Comparison of ENCODE assay signal across 8 cellular contexts in the genomic region with DNA sequence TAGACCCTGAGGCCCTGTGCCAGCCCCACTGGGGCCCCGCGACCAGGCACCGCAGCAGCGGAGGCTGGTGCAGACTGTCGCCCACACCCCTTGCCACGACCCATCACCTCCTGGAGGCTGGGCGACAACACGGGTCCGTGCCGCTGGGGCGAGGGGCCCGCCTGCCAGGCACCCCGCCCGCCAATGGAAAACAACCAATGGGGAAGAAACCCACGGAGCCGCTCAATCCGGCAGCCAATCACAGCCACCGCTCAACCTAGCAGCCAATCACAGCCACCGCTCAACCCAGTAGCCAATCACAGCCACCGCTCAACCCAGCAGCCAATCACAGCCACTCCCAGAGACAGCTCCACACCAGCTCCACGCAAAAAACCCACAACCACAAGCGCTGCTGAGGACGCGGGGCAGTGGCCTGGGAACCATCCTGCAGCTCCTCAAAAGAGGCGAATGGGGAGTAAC. TPM values are rescaled to one million over a fixed set of nuclear protein-coding genes. Genes with fewer than 3 reads are reported as not detected.
A peak's percentile ranks its signal among the peaks of the same experiment; 100 is the strongest.
DNase-seq lines count a peak whose midpoint lies in the region; ATAC-seq and TF ChIP-seq lines count a peak whose summit lies in the region.

No MANE protein-coding gene starts in this region.

- no peaks in the 10 kb centered on the region for H3K27me3 Mint-ChIP-seq in memory B cell

- ATAC-seq in GM21737 (IDR thresholded peaks at IDR 0.05; ENCODE audit: unreplicated experiment) = peak; percentile 30
- ATAC-seq in memory B cell (ENCODE audit: low read depth) = peak; percentile 76
- ATAC-seq in HG02610 (IDR thresholded peaks at IDR 0.05; ENCODE audit: unreplicated experiment) = no peak
- ATAC-seq in gastrocnemius medialis = no peak

- no peaks in the 10 kb centered on the region for H3K27me3 ChIP-seq in BLaER1
- H3K27me3 ChIP-seq in gastrocnemius medialis = no peaks in the 10 kb centered on the region

- peak; percentile 40 for DNase-seq in RKO (ENCODE audit: low spot score)
- peak; percentile 62 for DNase-seq in activated gamma-delta T cell (lab: John Stamatoyannopoulos, UW)
- peak; percentile 77 to 88 for DNase-seq in memory B cell (ENCODE audit: low spot score in 2 of 2)
- DNase-seq in stimulated activated naive CD4-positive, alpha-beta T cell treated with Interleukin-2 at 50 U/mL for 16 hours (lab: John Stamatoyannopoulos, UW) = peak; percentile 90
- DNase-seq in gastrocnemius medialis = no peak

- intact Hi-C loops in gastrocnemius medialis (cut with DNase I; ENCODE audit: low total_unique reads) = loop anchor here (2.0 to 5.0 kb wide), 2 partner anchors 39 to 59 kb away; no protein-coding TSS in a partner anchor

- H3K4me3 ChIP-seq in BLaER1 (peak overlapping the region; percentile 71), gastrocnemius medialis (no peak overlapping the region)

- H3K9me3 Mint-ChIP-seq in memory B cell = no peaks in the 10 kb centered on the region

- H3K27ac Mint-ChIP-seq in memory B cell = peak overlapping the region; percentile 77

- peaks cover 83% of the 10 kb centered on the region for H4K20me1 ChIP-seq in BLaER1

- H3K9me3 ChIP-seq in BLaER1 (no peaks in the 10 kb centered on the region), gastrocnemius medialis (no peaks in the 10 kb centered on the region)

- no peak for TF ChIP-seq CTCF in gastrocnemius medialis (IDR thresholded peaks at IDR 0.05 in 4 of 5, conservative IDR thresholded peaks at IDR 0.05 in 1 of 5)

- H3K27ac ChIP-seq in BLaER1 (peak overlapping the region; percentile 85), gastrocnemius medialis (peak overlapping the region in 2 of 4 donors; percentile 72 to 80)

- peak overlapping the region; percentile 90 for H3K4me3 Mint-ChIP-seq in memory B cell

- peaks cover 18% of the 10 kb centered on the region; the same call in 1 of the 2 replicates for H3K36me3 ChIP-seq in BLaER1
- H3K36me3 ChIP-seq in gastrocnemius medialis = no peaks in the 10 kb centered on the region

- H3K36me3 Mint-ChIP-seq in memory B cell = peaks cover 2% of the 10 kb centered on the region

- H3K4me1 ChIP-seq in BLaER1 (peaks cover 71% of the 10 kb centered on the region), gastrocnemius medialis (peaks cover 21 to 32% of the 10 kb centered on the region in 2 donors)

- H3K9ac ChIP-seq in BLaER1 = peak overlapping the region; percentile 82

- in situ Hi-C loops in gastrocnemius medialis (cut with MboI; ENCODE audit: low sequenced_read_pairs in 4 of 4) = no loop called here

- H3K4me1 Mint-ChIP-seq in memory B cell = peaks cover 24% of the 10 kb centered on the region

- no peak for TF ChIP-seq POLR2A in gastrocnemius medialis (IDR thresholded peaks at IDR 0.05)

- H3K4me2 ChIP-seq in BLaER1 = peak overlapping the region; percentile 100

RNA-seq across cellular contexts. Expression of gene GPX4, which starts 29.7 kb away (rescaled TPM):
- total RNA-seq in gastrocnemius medialis = 100 to 1,000 TPM; 616 to 907 (median 819) TPM

RNA-seq across cellular contexts. Expression of gene POLR2E, which starts 38.3 kb away (rescaled TPM):
- total RNA-seq in gastrocnemius medialis = 100 to 1,000 TPM; 118 to 263 (median 228) TPM

RNA-seq across cellular contexts. Expression of gene SBNO2, which starts 40.6 kb away (rescaled TPM):
- 10 to 100 TPM; 22.2 to 49.8 (median 30.9) TPM for total RNA-seq in gastrocnemius medialis

Comparison
In these comparisons a context has a peak if more than half of its experiments do, and no peak if none do; other contexts are left out.
1. ATAC-seq: peak in GM21737 (single experiment) and memory B cell (single experiment); none in HG02610 (single experiment) and gastrocnemius medialis (0 of 2).
2. DNase-seq: peak in RKO (single experiment), activated gamma-delta T cell (single experiment), memory B cell (2 of 2) and stimulated activated naive CD4-positive, alpha-beta T cell treated with Interleukin-2 at 50 U/mL for 16 hours (single experiment); none in gastrocnemius medialis (0 of 2).